Comparison of ENCODE assay signal across 30 cellular contexts in genomic region chr7:121401896-121402295, GRCh38. TPM values are rescaled to one million over a fixed set of nuclear protein-coding genes. Genes with fewer than 3 reads are reported as not detected.
DNase-seq lines count a peak whose midpoint lies in the region; TF ChIP-seq lines count a peak whose summit lies in the region.
"Had no signal": no experiment of that assay in that cellular context is flagged by ENCODE, and none has a peak within 500 bp of the region (broad histone marks: within the 10 kb centered on the region; RNA-seq: fewer than 3 reads in every experiment).

No MANE protein-coding gene starts in this region.

- H3K4me1 ChIP-seq in OCI-LY7 (ENCODE audit: insufficient read depth, low read length, poor library complexity, severe bottlenecking): peaks cover 2% of the 10 kb centered on the region
- H3K4me1 ChIP-seq: prostate gland, thyroid gland had no signal

- TF ChIP-seq CTCF in osteocyte (IDR thresholded peaks at IDR 0.05) (no peak), OCI-LY7 (conservative IDR thresholded peaks at IDR 0.05; ENCODE audit: low read length) (no peak)

- no peak overlapping the region for H3K4me3 ChIP-seq in OCI-LY7 (ENCODE audit: low read depth, low read length, poor library complexity, severe bottlenecking)
- H3K4me3 ChIP-seq: adrenal gland, body of pancreas, hepatocyte, prostate gland, right lobe of liver, thyroid gland had no signal

- H3K27ac Mint-ChIP-seq in osteocyte (ENCODE audit: unreplicated experiment): peak overlapping the region; percentile 83
- H3K27ac Mint-ChIP-seq: dendritic cell treated with granulocyte-macrophage colony-stimulating factor and Interleukin-4, amounts not matched to agents 40 ng/mL and 50 ng/mL, for 4 days; mesothelial cell of epicardium; naive B cell; T-helper 1 cell treated with Interleukin-12 subunit alpha and Interleukin-12 subunit beta and Interleukin-4 antibody, amounts not matched to agents 30 μg/mL and 1 μg/mL, for 36 hours had no signal

- H3K9me3 Mint-ChIP-seq in osteocyte (ENCODE audit: unreplicated experiment): no peaks in the 10 kb centered on the region
- H3K9me3 Mint-ChIP-seq: central memory CD8-positive, alpha-beta T cell; dendritic cell treated with granulocyte-macrophage colony-stimulating factor and Interleukin-4, amounts not matched to agents 40 ng/mL and 50 ng/mL, for 4 days; mesothelial cell of epicardium; naive B cell; T-helper 1 cell treated with Interleukin-12 subunit alpha and Interleukin-12 subunit beta and Interleukin-4 antibody, amounts not matched to agents 30 μg/mL and 1 μg/mL, for 36 hours had no signal

- no peak overlapping the region for H3K27ac ChIP-seq in OCI-LY7 (ENCODE audit: low read depth, low read length, poor library complexity, severe bottlenecking)
- H3K27ac ChIP-seq: adrenal gland, body of pancreas, hepatocyte, prostate gland, right lobe of liver, thyroid gland had no signal

- no peaks in the 10 kb centered on the region for H3K9me3 ChIP-seq in OCI-LY7 (ENCODE audit: low read length)
- H3K9me3 ChIP-seq: adrenal gland, body of pancreas, prostate gland, right lobe of liver, thyroid gland had no signal

- no peaks in the 10 kb centered on the region for H3K79me2 ChIP-seq in OCI-LY7 (ENCODE audit: insufficient read depth, low read depth, low read length)
- H3K79me2 ChIP-seq: hepatocyte had no signal

- H3K36me3 Mint-ChIP-seq in osteocyte (ENCODE audit: unreplicated experiment): no peaks in the 10 kb centered on the region
- H3K36me3 Mint-ChIP-seq: mesothelial cell of epicardium, naive B cell had no signal

- H3K4me1 Mint-ChIP-seq in osteocyte (ENCODE audit: unreplicated experiment): peaks cover 20% of the 10 kb centered on the region
- H3K4me1 Mint-ChIP-seq: central memory CD8-positive, alpha-beta T cell had no signal

- no TSS peak for BruUV-seq in OCI-LY7 (replicated peaks; lab: Mats Ljungman, UMichigan)

- H3K9me2 ChIP-seq in OCI-LY7 (ENCODE audit: insufficient read depth, low read length): no peaks in the 10 kb centered on the region

- no peak overlapping the region for H3K4me2 ChIP-seq in OCI-LY7 (ENCODE audit: low read length)
- H3K4me2 ChIP-seq: hepatocyte had no signal

- H2AFZ ChIP-seq in OCI-LY7 (ENCODE audit: low read length): no peak overlapping the region
- H2AFZ ChIP-seq: hepatocyte had no signal

- no peak overlapping the region for H3K4me3 Mint-ChIP-seq in osteocyte (ENCODE audit: unreplicated experiment)
- H3K4me3 Mint-ChIP-seq: central memory CD8-positive, alpha-beta T cell; dendritic cell treated with granulocyte-macrophage colony-stimulating factor and Interleukin-4, amounts not matched to agents 40 ng/mL and 50 ng/mL, for 4 days; mesothelial cell of epicardium; T-helper 1 cell treated with Interleukin-12 subunit alpha and Interleukin-12 subunit beta and Interleukin-4 antibody, amounts not matched to agents 30 μg/mL and 1 μg/mL, for 36 hours had no signal

- no peaks in the 10 kb centered on the region for H3K27me3 Mint-ChIP-seq in osteocyte (ENCODE audit: unreplicated experiment)
- H3K27me3 Mint-ChIP-seq: central memory CD8-positive, alpha-beta T cell had no signal

- POLR2A ChIA-PET in OCI-LY7 (lab: Charles Lee): no interaction called here

- peak; percentile 25 for DNase-seq in EH (ENCODE audit: low read depth)
- DNase-seq in LHCN-M2 (ENCODE audit: low read depth): peak; percentile 67
- peak; percentile 47 for DNase-seq in dedifferentiated amniotic fluid mesenchymal stem cell (ENCODE audit: extremely low spot score)
- DNase-seq in osteocyte (ENCODE audit: extremely low spot score, unreplicated experiment): no peak
- no peak for DNase-seq in OCI-LY7 (ENCODE audit: low spot score)
- DNase-seq in activated CD4-positive, alpha-beta T cell treated with anti-CD3 and anti-CD28 coated beads, Interleukin-2, amount 50 U/mL, for 1 hour: no peak
- no peak for DNase-seq in activated T-cell treated with anti-CD3 and anti-CD28 coated beads, Interleukin-2, amount 50 U/mL, for 48 hours
- DNase-seq: activated CD4-positive, alpha-beta T cell treated with anti-CD3 and anti-CD28 coated beads, Interleukin-2, amount 50 U/mL, for 48 hours; activated CD4-positive, CD25-positive, alpha-beta regulatory T cell; activated naive CD4-positive, alpha-beta T cell treated with Interleukin-2 at 50 U/mL for 16 hours; adrenal gland; body of pancreas; C1 segment of cervical spinal cord; DMS79; GDM1; kidney glomerular epithelial cell; naive B cell; NCI-H1048; NCI-H2029; NCI-H345; NCI-H774; right lobe of liver; stimulated activated CD4-positive, alpha-beta T cell treated with anti-CD3 and anti-CD28 coated beads, Interleukin-4, amount 100 ng/mL, for 24 hours; thyroid gland had no signal

- H4K20me1 ChIP-seq in OCI-LY7 (ENCODE audit: insufficient read depth, low read length): no peaks in the 10 kb centered on the region

- intact Hi-C loops in OCI-LY7 (cut with micrococcal nuclease; ENCODE audit: unreplicated experiment): no loop called here

- CTCF ChIA-PET in OCI-LY7 (lab: Charles Lee; ENCODE audit: unreplicated experiment): no interaction called here

- H3K36me3 ChIP-seq in OCI-LY7 (ENCODE audit: insufficient read depth, low read length): no peaks in the 10 kb centered on the region
- H3K36me3 ChIP-seq: adrenal gland, prostate gland, right lobe of liver, thyroid gland had no signal

RNA-seq across cellular contexts. Expression of gene FAM3C, which starts 5.8 kb away (rescaled TPM):
- total RNA-seq in LHCN-M2 (2014; rRNA removed) (223 and 225 TPM in 2 replicates), osteocyte (37.4 and 42.0 TPM in 2 replicates), OCI-LY7 (2022) (27.6 and 35.3 TPM in 2 replicates)
- polyA plus RNA-seq in LHCN-M2 (2012): 93.2 TPM
- total RNA-seq in OCI-LY7 (2014; rRNA removed; shearing (Covaris generic)): 18.1 and 22.9 TPM in 2 replicates

Comparison
In these comparisons a context has a peak if more than half of its experiments do, and no peak if none do; other contexts are left out.
1. DNase-seq: peak in EH (single experiment), LHCN-M2 (single experiment) and dedifferentiated amniotic fluid mesenchymal stem cell (single experiment); none in osteocyte (single experiment), OCI-LY7 (single experiment), activated CD4-positive, alpha-beta T cell treated with anti-CD3 and anti-CD28 coated beads, Interleukin-2, amount 50 U/mL, for 1 hour (single experiment) and activated T-cell treated with anti-CD3 and anti-CD28 coated beads, Interleukin-2, amount 50 U/mL, for 48 hours (0 of 2).